1 cellular context compared by ENCODE assay signal in genomic region chr1:156813298-156813697, GRCh38.
TF ChIP-seq lines count a peak whose summit lies in the region.

No MANE protein-coding gene starts in this region.

TF ChIP-seq in H1, 55 proteins besides CTCF, POLR2A, EP300 and RAD21:
- TF ChIP-seq SP2 (IDR thresholded peaks at IDR 0.05; ENCODE audit: low read length) (no peak), CEBPB (IDR thresholded peaks at IDR 0.05; ENCODE audit: low read depth, low read length) (no peak), SIX5 (IDR thresholded peaks at IDR 0.05; ENCODE audit: low read depth, low read length) (no peak), SRF (IDR thresholded peaks at IDR 0.05; ENCODE audit: low read depth, low read length) (no peak), TAF7 (optimal IDR thresholded peaks at IDR 0.05; ENCODE audit: borderline replicate concordance, low read depth, low read length) (no peak), SIRT6 (IDR thresholded peaks at IDR 0.05; ENCODE audit: low read length) (no peak), KDM1A (IDR thresholded peaks at IDR 0.05; ENCODE audit: borderline replicate concordance, low read length) (no peak), SP4 (IDR thresholded peaks at IDR 0.05; ENCODE audit: low read length) (no peak), PHF8 (conservative IDR thresholded peaks at IDR 0.05; ENCODE audit: low read depth, low read length) (no peak)
- TF ChIP-seq, protein P1, sequence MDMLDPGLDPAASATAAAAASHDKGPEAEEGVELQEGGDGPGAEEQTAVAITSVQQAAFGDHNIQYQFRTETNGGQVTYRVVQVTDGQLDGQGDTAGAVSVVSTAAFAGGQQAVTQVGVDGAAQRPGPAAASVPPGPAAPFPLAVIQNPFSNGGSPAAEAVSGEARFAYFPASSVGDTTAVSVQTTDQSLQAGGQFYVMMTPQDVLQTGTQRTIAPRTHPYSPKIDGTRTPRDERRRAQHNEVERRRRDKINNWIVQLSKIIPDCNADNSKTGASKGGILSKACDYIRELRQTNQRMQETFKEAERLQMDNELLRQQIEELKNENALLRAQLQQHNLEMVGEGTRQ (IDR thresholded peaks at IDR 0.05; ENCODE audit: low read length) = no peak
- TF ChIP-seq, protein P2, sequence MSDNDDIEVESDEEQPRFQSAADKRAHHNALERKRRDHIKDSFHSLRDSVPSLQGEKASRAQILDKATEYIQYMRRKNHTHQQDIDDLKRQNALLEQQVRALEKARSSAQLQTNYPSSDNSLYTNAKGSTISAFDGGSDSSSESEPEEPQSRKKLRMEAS (IDR thresholded peaks at IDR 0.05) = no peak
